In genomic region chr6:31308050-31308844, GRCh38 we compare ENCODE assay signal across 1 cellular context.
TF ChIP-seq lines count a peak whose summit lies in the region.

No MANE protein-coding gene starts in this region.

TF ChIP-seq in HepG2, 621 proteins besides CTCF, POLR2A, EP300 and RAD21 (continued from another document):
- TF ChIP-seq MIER2 (CRISPR knock-in tag; IDR thresholded peaks at IDR 0.05) (no peak), ZFP36 (IDR thresholded peaks at IDR 0.05; ENCODE audit: borderline replicate concordance, low read depth, low read length, partially characterized antibody) (no peak), SKI (IDR thresholded peaks at IDR 0.05; ENCODE audit: partially characterized antibody) (no peak), STAG1 (CRISPR knock-in tag; IDR thresholded peaks at IDR 0.05) (no peak), WIZ (CRISPR knock-in tag; IDR thresholded peaks at IDR 0.05) (no peak), ZNF607 (CRISPR knock-in tag; IDR thresholded peaks at IDR 0.05; ENCODE audit: borderline replicate concordance) (no peak), ZNF12 (CRISPR knock-in tag; IDR thresholded peaks at IDR 0.05) (no peak), MAZ (IDR thresholded peaks at IDR 0.05; ENCODE audit: borderline replicate concordance, low read depth, low read length) (no peak), MAZ (CRISPR knock-in tag; IDR thresholded peaks at IDR 0.05; ENCODE audit: low read depth) (no peak), TEAD2 (CRISPR knock-in tag; IDR thresholded peaks at IDR 0.05) (no peak), MLLT10 (CRISPR knock-in tag; IDR thresholded peaks at IDR 0.05) (no peak), HIVEP1 (CRISPR knock-in tag; IDR thresholded peaks at IDR 0.05) (no peak), TCF12 (IDR thresholded peaks at IDR 0.05) (no peak), TCF12 (CRISPR knock-in tag; IDR thresholded peaks at IDR 0.05) (no peak)
- TF ChIP-seq, protein P1, sequence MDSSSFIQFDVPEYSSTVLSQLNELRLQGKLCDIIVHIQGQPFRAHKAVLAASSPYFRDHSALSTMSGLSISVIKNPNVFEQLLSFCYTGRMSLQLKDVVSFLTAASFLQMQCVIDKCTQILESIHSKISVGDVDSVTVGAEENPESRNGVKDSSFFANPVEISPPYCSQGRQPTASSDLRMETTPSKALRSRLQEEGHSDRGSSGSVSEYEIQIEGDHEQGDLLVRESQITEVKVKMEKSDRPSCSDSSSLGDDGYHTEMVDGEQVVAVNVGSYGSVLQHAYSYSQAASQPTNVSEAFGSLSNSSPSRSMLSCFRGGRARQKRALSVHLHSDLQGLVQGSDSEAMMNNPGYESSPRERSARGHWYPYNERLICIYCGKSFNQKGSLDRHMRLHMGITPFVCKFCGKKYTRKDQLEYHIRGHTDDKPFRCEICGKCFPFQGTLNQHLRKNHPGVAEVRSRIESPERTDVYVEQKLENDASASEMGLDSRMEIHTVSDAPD (CRISPR knock-in tag; IDR thresholded peaks at IDR 0.05), result no peak
